9 cellular contexts compared by ENCODE assay signal in genomic region chr13:74289861-74290260, GRCh38.
DNase-seq lines count a peak whose midpoint lies in the region; ATAC-seq and TF ChIP-seq lines count a peak whose summit lies in the region.
"Had no signal": no experiment of that assay in that cellular context is flagged by ENCODE, and none has a peak within 500 bp of the region (broad histone marks: within the 10 kb centered on the region; RNA-seq: fewer than 3 reads in every experiment).

No MANE protein-coding gene starts in this region.

- peak overlapping the region; percentile 69 for H3K9ac ChIP-seq in neural cell (ENCODE audit: low read length)

- no peaks in the 10 kb centered on the region for H3K27me3 Mint-ChIP-seq in MCF 10A (ENCODE audit: insufficient read depth, unreplicated experiment)
- H3K27me3 Mint-ChIP-seq in CD8-positive, alpha-beta memory T cell = peaks cover 0 to 2% of the 10 kb centered on the region in 2 donors

- H3K79me2 ChIP-seq in neural cell (replicated peaks; ENCODE audit: insufficient read depth, low read length) = no peaks in the 10 kb centered on the region

- H2AFZ ChIP-seq in neural cell (ENCODE audit: low read depth, low read length) = no peak overlapping the region

- H3K4me3 Mint-ChIP-seq in MCF 10A (ENCODE audit: unreplicated experiment) = peak overlapping the region; percentile 44
- peak overlapping the region in 1 of 7 donors; percentile 27 for H3K4me3 Mint-ChIP-seq in CD8-positive, alpha-beta memory T cell

- ATAC-seq in HG02840 (IDR thresholded peaks at IDR 0.05; ENCODE audit: low FRiP score, unreplicated experiment) (no peak), GM21360 (IDR thresholded peaks at IDR 0.05; ENCODE audit: unreplicated experiment) (no peak)

- H3K4me2 ChIP-seq in neural cell (ENCODE audit: low read length) = peak overlapping the region; percentile 38

- peaks cover 48% of the 10 kb centered on the region for H3K4me1 ChIP-seq in CD8-positive, alpha-beta memory T cell (ENCODE audit: insufficient read depth, low read length)

- DNase-seq in COR-L47 (lab: John Stamatoyannopoulos, UW) = peak; percentile 48
- peak; percentile 74 for DNase-seq in NCI-H1092 (lab: John Stamatoyannopoulos, UW)
- DNase-seq in MCF 10A (ENCODE audit: unreplicated experiment) = no peak
- no peak for DNase-seq in CD8-positive, alpha-beta memory T cell
- no peak for DNase-seq in GM19240 (ENCODE audit: insufficient read length, low spot score)
- DNase-seq: activated CD8-positive, alpha-beta memory T cell treated with anti-CD3 and anti-CD28 coated beads for 24 hours had no signal

- BruUV-seq in MCF 10A (replicated peaks; lab: Mats Ljungman, UMichigan) = no TSS peak

- peak overlapping the region; percentile 57 for H3K4me3 ChIP-seq in neural cell (ENCODE audit: low read length)
- H3K4me3 ChIP-seq in CD8-positive, alpha-beta memory T cell (ENCODE audit: low read length) = no peak overlapping the region

- H3K9me3 ChIP-seq in neural cell (ENCODE audit: low read length) = no peaks in the 10 kb centered on the region
- H3K9me3 ChIP-seq in CD8-positive, alpha-beta memory T cell (ENCODE audit: low read length) = no peaks in the 10 kb centered on the region

- no peaks in the 10 kb centered on the region for H3K27me3 ChIP-seq in neural cell (ENCODE audit: insufficient read depth, low read depth, low read length)
- H3K27me3 ChIP-seq in CD8-positive, alpha-beta memory T cell (ENCODE audit: insufficient read depth, low read length, poor library complexity, severe bottlenecking) = no peaks in the 10 kb centered on the region

- peak overlapping the region; percentile 95 for H3K27ac ChIP-seq in neural cell (ENCODE audit: low read length)
- H3K27ac ChIP-seq in CD8-positive, alpha-beta memory T cell (ENCODE audit: low read depth, low read length) = no peak overlapping the region

- H3K4me1 Mint-ChIP-seq in MCF 10A (ENCODE audit: insufficient read depth, unreplicated experiment) = peaks cover 24% of the 10 kb centered on the region
- H3K4me1 Mint-ChIP-seq in CD8-positive, alpha-beta memory T cell = peaks cover 39 to 67% (median 50%) of the 10 kb centered on the region in 3 donors

- no peak for TF ChIP-seq RAD21 in neural cell (conservative IDR thresholded peaks at IDR 0.05)

- peaks cover 5% of the 10 kb centered on the region for H3F3A ChIP-seq in neural cell (ENCODE audit: insufficient read depth, low read length, poor library complexity, severe bottlenecking)

- TF ChIP-seq CTCF in MCF 10A (IDR thresholded peaks at IDR 0.05; ENCODE audit: unreplicated experiment) (no peak), neural cell (IDR thresholded peaks at IDR 0.05; ENCODE audit: poor library complexity, severe bottlenecking) (no peak)

- no peaks in the 10 kb centered on the region for H4K20me1 ChIP-seq in neural cell (ENCODE audit: insufficient read depth)

- POLR2A ChIA-PET in MCF 10A (lab: Yijun Ruan, JAX) = interaction anchor here (0.7 to 1.4 kb wide), 2 partner anchors 461 to 930 kb away, joined by 3 to 4 read pairs; no protein-coding TSS in a partner anchor
- POLR2A ChIA-PET in CD8-positive, alpha-beta memory T cell (lab: Charles Lee) = no interaction called here

- intact Hi-C loops in MCF 10A (cut with micrococcal nuclease) = loop anchor here (10.0 kb wide), 1 partner anchor 485 kb away; no protein-coding TSS in a partner anchor

- H3K36me3 ChIP-seq in neural cell (ENCODE audit: insufficient read depth, low read length) = no peaks in the 10 kb centered on the region
- H3K36me3 ChIP-seq in CD8-positive, alpha-beta memory T cell (ENCODE audit: insufficient read depth, low read length) = no peaks in the 10 kb centered on the region

- no peak for TF ChIP-seq EP300 in neural cell (conservative IDR thresholded peaks at IDR 0.05; ENCODE audit: poor library complexity, severe bottlenecking)

- no peaks in the 10 kb centered on the region for H3K9me3 Mint-ChIP-seq in MCF 10A (ENCODE audit: unreplicated experiment)
- H3K9me3 Mint-ChIP-seq in CD8-positive, alpha-beta memory T cell = no peaks in the 10 kb centered on the region

- no peaks in the 10 kb centered on the region for H3K9me2 ChIP-seq in neural cell (ENCODE audit: insufficient read depth, low read length)

- no peak overlapping the region for H3K27ac Mint-ChIP-seq in MCF 10A (ENCODE audit: low read depth, unreplicated experiment)
- peak overlapping the region in 2 of 8 donors; percentile 22 to 49 for H3K27ac Mint-ChIP-seq in CD8-positive, alpha-beta memory T cell

- no peaks in the 10 kb centered on the region for H3K36me3 Mint-ChIP-seq in MCF 10A (ENCODE audit: insufficient read depth, unreplicated experiment)
- peaks cover 0 to 4% (median 0%) of the 10 kb centered on the region in 3 donors for H3K36me3 Mint-ChIP-seq in CD8-positive, alpha-beta memory T cell

- CTCF ChIA-PET in MCF 10A (lab: Yijun Ruan, JAX) = interaction anchor here (0.6 to 8.0 kb wide), 8 partner anchors 18 to 970 kb away, joined by 3 to 124 read pairs (median 5); no protein-coding TSS in a partner anchor
- CTCF ChIA-PET in CD8-positive, alpha-beta memory T cell (lab: Charles Lee) = interaction anchor here (1.0 to 1.5 kb wide), 2 partner anchors 228 to 522 kb away, joined by 3 to 4 read pairs; no protein-coding TSS in a partner anchor

TF ChIP-seq in neural cell, 6 proteins besides CTCF, POLR2A, EP300 and RAD21:
- no peak for TF ChIP-seq POLR2AphosphoS5 (IDR thresholded peaks at IDR 0.05)
- no peak for TF ChIP-seq EZH2 (IDR thresholded peaks at IDR 0.05; ENCODE audit: borderline replicate concordance, insufficient read depth, low read length, poor library complexity, severe bottlenecking)
- TF ChIP-seq MXI1 (conservative IDR thresholded peaks at IDR 0.05; ENCODE audit: poor library complexity, severe bottlenecking) = no peak
- TF ChIP-seq TAF1 (IDR thresholded peaks at IDR 0.05; ENCODE audit: low read depth) = no peak
- no peak for TF ChIP-seq REST (IDR thresholded peaks at IDR 0.05; ENCODE audit: borderline replicate concordance)

Comparison
In these comparisons a context has a peak if more than half of its experiments do, and no peak if none do; other contexts are left out.
1. DNase-seq: peak in COR-L47 (single experiment) and NCI-H1092 (single experiment); none in MCF 10A (single experiment), CD8-positive, alpha-beta memory T cell (0 of 5) and GM19240 (single experiment).